Comparison of ENCODE assay signal across 1 cellular context in the genomic region with DNA sequence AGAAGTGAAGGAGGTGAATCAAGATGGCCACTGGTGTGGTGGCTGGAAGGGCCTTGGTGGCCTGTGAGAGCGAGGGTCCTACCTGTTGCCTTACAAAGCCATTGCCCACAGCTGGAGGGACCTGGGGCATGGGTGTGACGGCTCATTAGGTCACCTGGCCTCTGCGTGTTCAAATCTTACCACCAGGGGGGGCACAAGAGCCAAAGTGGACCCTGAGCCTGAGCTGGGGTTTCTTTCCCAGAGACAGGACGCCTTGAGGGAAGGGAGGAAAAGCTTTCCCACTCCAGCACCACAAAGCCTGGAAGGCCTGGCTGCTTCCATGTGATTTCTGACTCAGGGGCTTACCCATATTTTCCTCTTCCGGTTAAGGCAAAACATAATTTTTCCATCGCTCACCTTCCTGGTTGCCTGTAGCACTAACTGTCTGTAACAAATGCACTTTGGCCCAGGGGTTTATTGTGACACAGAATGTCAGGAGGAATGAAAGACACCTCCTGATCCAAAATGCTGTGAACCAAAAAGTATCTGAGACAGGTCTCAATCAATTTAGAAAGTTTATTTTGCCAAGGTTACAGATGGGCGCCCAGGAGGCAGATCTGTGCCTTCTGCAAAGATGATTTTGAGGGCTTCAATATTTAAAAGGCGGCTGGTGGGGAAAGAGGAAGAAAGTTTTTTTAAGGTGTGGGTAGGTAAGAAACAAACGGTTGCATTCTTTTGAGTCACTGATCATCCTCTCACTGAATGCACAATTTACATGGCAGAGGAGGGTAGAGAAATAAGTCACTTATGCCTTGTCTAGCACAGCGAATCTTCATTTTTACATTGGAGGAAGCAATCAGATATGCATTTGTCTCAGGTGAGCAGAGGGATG.
TF ChIP-seq lines count a peak whose summit lies in the region.

No MANE protein-coding gene starts in this region.

TF ChIP-seq in HepG2, 621 proteins besides CTCF, POLR2A, EP300 and RAD21 (continued from another document and continues in another):
- TF ChIP-seq, protein P1, sequence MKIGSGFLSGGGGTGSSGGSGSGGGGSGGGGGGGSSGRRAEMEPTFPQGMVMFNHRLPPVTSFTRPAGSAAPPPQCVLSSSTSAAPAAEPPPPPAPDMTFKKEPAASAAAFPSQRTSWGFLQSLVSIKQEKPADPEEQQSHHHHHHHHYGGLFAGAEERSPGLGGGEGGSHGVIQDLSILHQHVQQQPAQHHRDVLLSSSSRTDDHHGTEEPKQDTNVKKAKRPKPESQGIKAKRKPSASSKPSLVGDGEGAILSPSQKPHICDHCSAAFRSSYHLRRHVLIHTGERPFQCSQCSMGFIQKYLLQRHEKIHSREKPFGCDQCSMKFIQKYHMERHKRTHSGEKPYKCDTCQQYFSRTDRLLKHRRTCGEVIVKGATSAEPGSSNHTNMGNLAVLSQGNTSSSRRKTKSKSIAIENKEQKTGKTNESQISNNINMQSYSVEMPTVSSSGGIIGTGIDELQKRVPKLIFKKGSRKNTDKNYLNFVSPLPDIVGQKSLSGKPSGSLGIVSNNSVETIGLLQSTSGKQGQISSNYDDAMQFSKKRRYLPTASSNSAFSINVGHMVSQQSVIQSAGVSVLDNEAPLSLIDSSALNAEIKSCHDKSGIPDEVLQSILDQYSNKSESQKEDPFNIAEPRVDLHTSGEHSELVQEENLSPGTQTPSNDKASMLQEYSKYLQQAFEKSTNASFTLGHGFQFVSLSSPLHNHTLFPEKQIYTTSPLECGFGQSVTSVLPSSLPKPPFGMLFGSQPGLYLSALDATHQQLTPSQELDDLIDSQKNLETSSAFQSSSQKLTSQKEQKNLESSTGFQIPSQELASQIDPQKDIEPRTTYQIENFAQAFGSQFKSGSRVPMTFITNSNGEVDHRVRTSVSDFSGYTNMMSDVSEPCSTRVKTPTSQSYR (CRISPR knock-in tag; IDR thresholded peaks at IDR 0.05; ENCODE audit: borderline replicate concordance), result no peak
- TF ChIP-seq ETV5 (CRISPR knock-in tag; IDR thresholded peaks at IDR 0.05; ENCODE audit: borderline replicate concordance), result peak; percentile 23; the same call in 1 of the 2 replicates
- TF ChIP-seq, protein P2, sequence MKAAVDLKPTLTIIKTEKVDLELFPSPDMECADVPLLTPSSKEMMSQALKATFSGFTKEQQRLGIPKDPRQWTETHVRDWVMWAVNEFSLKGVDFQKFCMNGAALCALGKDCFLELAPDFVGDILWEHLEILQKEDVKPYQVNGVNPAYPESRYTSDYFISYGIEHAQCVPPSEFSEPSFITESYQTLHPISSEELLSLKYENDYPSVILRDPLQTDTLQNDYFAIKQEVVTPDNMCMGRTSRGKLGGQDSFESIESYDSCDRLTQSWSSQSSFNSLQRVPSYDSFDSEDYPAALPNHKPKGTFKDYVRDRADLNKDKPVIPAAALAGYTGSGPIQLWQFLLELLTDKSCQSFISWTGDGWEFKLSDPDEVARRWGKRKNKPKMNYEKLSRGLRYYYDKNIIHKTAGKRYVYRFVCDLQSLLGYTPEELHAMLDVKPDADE (CRISPR knock-in tag; IDR thresholded peaks at IDR 0.05), result no peak
- TF ChIP-seq SNAPC5 (CRISPR knock-in tag; IDR thresholded peaks at IDR 0.05; ENCODE audit: borderline replicate concordance), result no peak
- TF ChIP-seq ZFP82 (CRISPR knock-in tag; IDR thresholded peaks at IDR 0.05; ENCODE audit: borderline replicate concordance), result no peak
- no peak for TF ChIP-seq TCF12 (IDR thresholded peaks at IDR 0.05)
- no peak for TF ChIP-seq TCF12 (CRISPR knock-in tag; IDR thresholded peaks at IDR 0.05)
- TF ChIP-seq SP5 (CRISPR knock-in tag; IDR thresholded peaks at IDR 0.05; ENCODE audit: borderline replicate concordance, low read depth), result no peak
- no peak for TF ChIP-seq USF2 (IDR thresholded peaks at IDR 0.05; ENCODE audit: low read depth, low read length)
- TF ChIP-seq USF2 (CRISPR knock-in tag; IDR thresholded peaks at IDR 0.05; ENCODE audit: borderline replicate concordance), result no peak
- TF ChIP-seq ZUFSP (CRISPR knock-in tag; IDR thresholded peaks at IDR 0.05; ENCODE audit: borderline replicate concordance), result no peak
- TF ChIP-seq ATF7 (IDR thresholded peaks at IDR 0.05), result no peak
- TF ChIP-seq ATF7 (CRISPR knock-in tag; IDR thresholded peaks at IDR 0.05), result no peak
- peak; percentile 67 for TF ChIP-seq ZNF687 (CRISPR knock-in tag; IDR thresholded peaks at IDR 0.05)
- TF ChIP-seq ZNF121 (CRISPR knock-in tag; IDR thresholded peaks at IDR 0.05), result no peak
- no peak for TF ChIP-seq ESRRA (CRISPR knock-in tag; IDR thresholded peaks at IDR 0.05; ENCODE audit: low read depth)
- no peak for TF ChIP-seq ZNF329 (CRISPR knock-in tag; IDR thresholded peaks at IDR 0.05; ENCODE audit: low read depth)
- TF ChIP-seq, protein P3, sequence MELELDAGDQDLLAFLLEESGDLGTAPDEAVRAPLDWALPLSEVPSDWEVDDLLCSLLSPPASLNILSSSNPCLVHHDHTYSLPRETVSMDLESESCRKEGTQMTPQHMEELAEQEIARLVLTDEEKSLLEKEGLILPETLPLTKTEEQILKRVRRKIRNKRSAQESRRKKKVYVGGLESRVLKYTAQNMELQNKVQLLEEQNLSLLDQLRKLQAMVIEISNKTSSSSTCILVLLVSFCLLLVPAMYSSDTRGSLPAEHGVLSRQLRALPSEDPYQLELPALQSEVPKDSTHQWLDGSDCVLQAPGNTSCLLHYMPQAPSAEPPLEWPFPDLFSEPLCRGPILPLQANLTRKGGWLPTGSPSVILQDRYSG (CRISPR knock-in tag; IDR thresholded peaks at IDR 0.05), result no peak
- TF ChIP-seq ZNF652 (CRISPR knock-in tag; IDR thresholded peaks at IDR 0.05; ENCODE audit: borderline replicate concordance, low read depth), result no peak
- no peak for TF ChIP-seq MTF1 (CRISPR knock-in tag; IDR thresholded peaks at IDR 0.05)
- no peak for TF ChIP-seq ZNF615 (CRISPR knock-in tag; IDR thresholded peaks at IDR 0.05; ENCODE audit: borderline replicate concordance)
- no peak for TF ChIP-seq ZNF639 (CRISPR knock-in tag; conservative IDR thresholded peaks at IDR 0.05)
- no peak for TF ChIP-seq XBP1 (CRISPR knock-in tag; IDR thresholded peaks at IDR 0.05)
- no peak for TF ChIP-seq GATAD1 (CRISPR knock-in tag; IDR thresholded peaks at IDR 0.05)
- TF ChIP-seq CHD4 (IDR thresholded peaks at IDR 0.05; ENCODE audit: borderline replicate concordance, low read length), result no peak
- no peak for TF ChIP-seq ZNF710 (CRISPR knock-in tag; IDR thresholded peaks at IDR 0.05; ENCODE audit: borderline replicate concordance)
- TF ChIP-seq HHEX (CRISPR knock-in tag; IDR thresholded peaks at IDR 0.05), result no peak
- TF ChIP-seq MIXL1 (CRISPR knock-in tag; IDR thresholded peaks at IDR 0.05), result no peak; the same call in 1 of the 2 replicates
- no peak for TF ChIP-seq E2F5 (CRISPR knock-in tag; conservative IDR thresholded peaks at IDR 0.05)
